19 cellular contexts compared by ENCODE assay signal in genomic region chr16:54031107-54031760, GRCh38.
DNase-seq lines count a peak whose midpoint lies in the region; ATAC-seq, FAIRE-seq and TF ChIP-seq lines count a peak whose summit lies in the region.
"Had no signal": no experiment of that assay in that cellular context is flagged by ENCODE, and none has a peak within 500 bp of the region (broad histone marks: within the 10 kb centered on the region; RNA-seq: fewer than 3 reads in every experiment).

No MANE protein-coding gene starts in this region.

- H3K27ac ChIP-seq in K562 (ENCODE audit: extremely low read depth, low read depth, low read length) (no peak overlapping the region), osteoblast (ENCODE audit: low read depth, low read length) (peak overlapping the region; percentile 4), colonic mucosa (no peak overlapping the region)
- H3K27ac ChIP-seq: psoas muscle, testis had no signal

- no peak overlapping the region for H3K4me3 ChIP-seq in K562
- no peak overlapping the region for H3K4me3 ChIP-seq in osteoblast (ENCODE audit: insufficient read depth, low read length)
- no peak overlapping the region for H3K4me3 ChIP-seq in colonic mucosa
- H3K4me3 ChIP-seq: psoas muscle, testis had no signal

- DNase-seq in ELR (ENCODE audit: low read depth) (peak; percentile 58), M059J (ENCODE audit: low read depth) (peak; percentile 31), K562 (ENCODE audit: extremely low read depth in 1 of 4, low spot score in 3 of 4) (no peak), osteoblast (ENCODE audit: insufficient read length, low spot score, missing footprints) (no peak), frontal cortex (ENCODE audit: low spot score in 2 of 2) (no peak), colonic mucosa (no peak), AML-193 (lab: John Stamatoyannopoulos, UW) (no peak)
- DNase-seq: activated CD4-positive, CD25-positive, alpha-beta regulatory T cell; activated CD8-positive, alpha-beta T cell treated with anti-CD3 and anti-CD28 coated beads, Interleukin-2, amount 10 ng/mL, durations not matched to agents 7 days and 5 days; activated naive CD4-positive, alpha-beta T cell treated with anti-CD3 and anti-CD28 coated beads, Interleukin-2, amount 50 U/mL, for 16 hours; activated T-cell treated with anti-CD3 and anti-CD28 coated beads, Interleukin-2, amount 50 U/mL, for 24 hours; Calu3; NCI-H1436 treated with DMSO at 0.1 percent for 48 hours; NCI-H2171 treated with DMSO at 0.1 percent for 48 hours; NCI-H748 treated with DMSO at 0.1 percent for 48 hours; OCI-M1; psoas muscle; stimulated activated CD4-positive, alpha-beta T cell treated with anti-CD3 and anti-CD28 coated beads, Interleukin-12 subunit alpha, Interleukin-12 subunit beta, amount 100 ng/mL, for 4 hours; testis had no signal

- no peak for FAIRE-seq in K562 (lab: Jason Lieb, UNC)
- FAIRE-seq in frontal cortex (lab: Jason Lieb, UNC): no peak

- intact Hi-C loops in K562 (cut with micrococcal nuclease): no loop called here
- intact Hi-C loops in colonic mucosa (cut with DNase I): no loop called here

- no peaks in the 10 kb centered on the region for H3K36me3 ChIP-seq in K562 (ENCODE audit: control insufficient read depth, insufficient read depth, low read length)
- no peaks in the 10 kb centered on the region for H3K36me3 ChIP-seq in osteoblast (ENCODE audit: insufficient read depth, low read length)
- H3K36me3 ChIP-seq in colonic mucosa: no peaks in the 10 kb centered on the region

- no peaks in the 10 kb centered on the region for H4K20me1 ChIP-seq in K562 (replicated peaks; ENCODE audit: control insufficient read depth, insufficient read depth, low read length)
- no peaks in the 10 kb centered on the region for H4K20me1 ChIP-seq in osteoblast (ENCODE audit: insufficient read depth, low read length)

- CTCF ChIA-PET in K562 (lab: Yijun Ruan, JAX; ENCODE audit: low intra/inter-chr PET ratio): no interaction called here

- in situ Hi-C loops in K562 (cut with MboI): no loop called here

- TF ChIP-seq RAD21 in K562 (CRISPR knock-in tag; conservative IDR thresholded peaks at IDR 0.05 in 1 of 2, IDR thresholded peaks at IDR 0.05 in 1 of 2): no peak

- no peak for ATAC-seq in K562
- ATAC-seq: activated CD8-positive, alpha-beta T cell treated with anti-CD3 and anti-CD28 coated beads, Interleukin-2, amount 10 ng/mL, durations not matched to agents 7 days and 5 days; psoas muscle had no signal

- H2AFZ ChIP-seq in K562 (ENCODE audit: low read depth, low read length) (no peak overlapping the region), osteoblast (ENCODE audit: low read length) (no peak overlapping the region)

- no TSS peak for BruUV-seq in K562 (replicated peaks; lab: Mats Ljungman, UMichigan)

- no peak overlapping the region for H3K4me2 ChIP-seq in K562 (ENCODE audit: insufficient read depth, low read length)
- H3K4me2 ChIP-seq in osteoblast (ENCODE audit: insufficient read depth, low read length): no peak overlapping the region

- H3K27me3 ChIP-seq in K562 (ENCODE audit: control insufficient read depth in 2 of 2, insufficient read depth in 2 of 2, low read length in 2 of 2) (no peaks in the 10 kb centered on the region), osteoblast (ENCODE audit: insufficient read depth, low read length) (no peaks in the 10 kb centered on the region), colonic mucosa (no peaks in the 10 kb centered on the region)
- H3K27me3 ChIP-seq: testis had no signal

- H3K9me3 ChIP-seq in K562 (replicated peaks; ENCODE audit: control insufficient read depth, insufficient read depth, low read depth, low read length): no peaks in the 10 kb centered on the region
- H3K9me3 ChIP-seq in osteoblast (ENCODE audit: low read depth, low read length): no peaks in the 10 kb centered on the region
- no peaks in the 10 kb centered on the region for H3K9me3 ChIP-seq in colonic mucosa
- H3K9me3 ChIP-seq: testis had no signal

- H3K4me1 ChIP-seq in K562 (replicated peaks in 1 of 2; ENCODE audit: control insufficient read depth in 2 of 2, insufficient read depth in 2 of 2, low read length in 2 of 2): no peaks in the 10 kb centered on the region
- H3K4me1 ChIP-seq in osteoblast (ENCODE audit: insufficient read depth, low read length): peaks cover 27% of the 10 kb centered on the region
- no peaks in the 10 kb centered on the region for H3K4me1 ChIP-seq in colonic mucosa
- H3K4me1 ChIP-seq: psoas muscle, testis had no signal

- POLR2A ChIA-PET in K562 (lab: Yijun Ruan, JAX): no interaction called here

- no peak for TF ChIP-seq CTCF in K562 (IDR thresholded peaks at IDR 0.05 in 2 of 3, conservative IDR thresholded peaks at IDR 0.05 in 1 of 3; ENCODE audit: insufficient read depth in 2 of 3, low read depth in 1 of 3, low read length in 3 of 3)
- no peak for TF ChIP-seq CTCF in osteoblast (IDR thresholded peaks at IDR 0.05; ENCODE audit: extremely low read depth, low read depth, low read length)
- no peak for TF ChIP-seq CTCF in colonic mucosa (IDR thresholded peaks at IDR 0.05)

- TF ChIP-seq POLR2A in K562 (conservative IDR thresholded peaks at IDR 0.05): no peak

- no peaks in the 10 kb centered on the region for H3K9me1 ChIP-seq in K562 (ENCODE audit: control insufficient read depth, insufficient read depth, low read length)

- H3K9ac ChIP-seq in K562 (ENCODE audit: insufficient read depth in 1 of 2, low read depth in 2 of 2, low read length in 2 of 2) (no peak overlapping the region), colonic mucosa (ENCODE audit: low read depth in 2 of 2, low read length in 2 of 2) (no peak overlapping the region)

- 35% methylated on average over 5 of the region's 5 CpGs for WGBS in K562 (ENCODE audit: insufficient coverage, low coverage, missing lambda C conversion rate)

- H3K79me2 ChIP-seq in K562 (ENCODE audit: control insufficient read depth, insufficient read depth, low read length) (no peaks in the 10 kb centered on the region), osteoblast (ENCODE audit: insufficient read depth, low read length) (no peaks in the 10 kb centered on the region)

- no peak for TF ChIP-seq EP300 in K562 (IDR thresholded peaks at IDR 0.05; ENCODE audit: low read length)

TF ChIP-seq in K562, 482 proteins besides CTCF, POLR2A, EP300 and RAD21:
- TF ChIP-seq ADNP (tag; IDR thresholded peaks at IDR 0.05): no peak
- TF ChIP-seq CBX5 (IDR thresholded peaks at IDR 0.05; ENCODE audit: borderline replicate concordance, low read depth): peak; percentile 68; the same call in 1 of the 2 replicates

Comparison
In these comparisons a context has a peak if more than half of its experiments do, and no peak if none do; other contexts are left out.
1. DNase-seq: peak in ELR (single experiment) and M059J (single experiment); none in K562 (0 of 4), osteoblast (single experiment), frontal cortex (0 of 2), colonic mucosa (single experiment) and AML-193 (0 of 2).